In genomic region chr6:32845381-32845884, GRCh38 we compare ENCODE assay signal across 8 cellular contexts. TPM values are rescaled to one million over a fixed set of nuclear protein-coding genes. Genes with fewer than 3 reads are reported as not detected.
A peak's percentile ranks its signal among the peaks of the same experiment; 100 is the strongest.
DNase-seq lines count a peak whose midpoint lies in the region; ATAC-seq, FAIRE-seq and TF ChIP-seq lines count a peak whose summit lies in the region.

No MANE protein-coding gene starts in this region.

- no peak for DNase-seq in GM12892 (ENCODE audit: insufficient read length)
- no peak for DNase-seq in RWPE1 (ENCODE audit: low spot score)
- no peak for DNase-seq in coronary artery (ENCODE audit: low spot score)
- peak; percentile 69 for DNase-seq in stimulated activated CD4-positive, alpha-beta T cell treated with anti-CD3 and anti-CD28 coated beads, Interleukin-15, amount 100 ng/mL, for 24 hours
- no peak for DNase-seq in kidney tubule cell (ENCODE audit: low spot score)
- DNase-seq in NCI-H2171 (lab: John Stamatoyannopoulos, UW): no peak
- DNase-seq in WERI-Rb-1: no peak

- TF ChIP-seq CTCF in RWPE1 (conservative IDR thresholded peaks at IDR 0.05; ENCODE audit: low read depth) (no peak), coronary artery (IDR thresholded peaks at IDR 0.05) (no peak), WERI-Rb-1 (IDR thresholded peaks at IDR 0.05; ENCODE audit: low read depth, low read length) (no peak)

- CTCF ChIA-PET in RWPE1 (lab: Yijun Ruan, JAX): interaction anchor here (0.5 to 2.4 kb wide), 4 partner anchors 9 to 184 kb away, joined by 4 to 10 read pairs (median 6); partner anchors contain the start of genes PSMB9 and TAP1

- no peaks in the 10 kb centered on the region for H3K27me3 ChIP-seq in WERI-Rb-1 (ENCODE audit: insufficient read depth, low read depth, severe bottlenecking)

- ATAC-seq in GM19035 (IDR thresholded peaks at IDR 0.05; ENCODE audit: unreplicated experiment): no peak

- H3K4me3 ChIP-seq in coronary artery (peak overlapping the region; percentile 85), WERI-Rb-1 (ENCODE audit: low read depth, low read length) (no peak overlapping the region)

- POLR2A ChIA-PET in RWPE1 (lab: Yijun Ruan, JAX; ENCODE audit: low non-redundant PET): interaction anchor here (1.9 kb wide), 1 partner anchor 8 kb away, joined by 8 read pairs; the partner anchor contains the start of genes PSMB9 and TAP1

- H3K27ac ChIP-seq in RWPE1 (peak overlapping the region; percentile 85), coronary artery (no peak overlapping the region), WERI-Rb-1 (no peak overlapping the region)

- FAIRE-seq in GM12892 (lab: Jason Lieb, UNC): peak; percentile 73

- no peaks in the 10 kb centered on the region for H3K36me3 ChIP-seq in WERI-Rb-1

- TF ChIP-seq POLR2A in GM12892 (IDR thresholded peaks at IDR 0.05; ENCODE audit: low read depth, low read length): peak; percentile 85; the same call in 1 of the 2 replicates

- H3K9me3 ChIP-seq in WERI-Rb-1 (ENCODE audit: severe bottlenecking): no peaks in the 10 kb centered on the region

RNA-seq across cellular contexts. Expression of gene PSMB8, which starts 1.6 kb away (rescaled TPM):
- 358 TPM for polyA plus RNA-seq in GM12892 (2012; ENCODE audit: missing spikeins)

RNA-seq across cellular contexts. Expression of gene TAP2, which starts 6.9 kb away (rescaled TPM):
- 45.5 TPM for polyA plus RNA-seq in GM12892 (2012; ENCODE audit: missing spikeins)

RNA-seq across cellular contexts. Expression of gene TAP1, which starts 8.1 kb away (rescaled TPM):
- polyA plus RNA-seq in GM12892 (2012; ENCODE audit: missing spikeins): 151 TPM

RNA-seq across cellular contexts. Expression of gene PSMB9, which starts 8.6 kb away (rescaled TPM):
- polyA plus RNA-seq in GM12892 (2012; ENCODE audit: missing spikeins): 286 TPM

RNA-seq across cellular contexts. Expression of gene HLA-DOB, which starts 28.6 kb away (rescaled TPM):
- 71.9 TPM for polyA plus RNA-seq in GM12892 (2012; ENCODE audit: missing spikeins)
